14 cellular contexts compared by ENCODE assay signal in the genomic region with DNA sequence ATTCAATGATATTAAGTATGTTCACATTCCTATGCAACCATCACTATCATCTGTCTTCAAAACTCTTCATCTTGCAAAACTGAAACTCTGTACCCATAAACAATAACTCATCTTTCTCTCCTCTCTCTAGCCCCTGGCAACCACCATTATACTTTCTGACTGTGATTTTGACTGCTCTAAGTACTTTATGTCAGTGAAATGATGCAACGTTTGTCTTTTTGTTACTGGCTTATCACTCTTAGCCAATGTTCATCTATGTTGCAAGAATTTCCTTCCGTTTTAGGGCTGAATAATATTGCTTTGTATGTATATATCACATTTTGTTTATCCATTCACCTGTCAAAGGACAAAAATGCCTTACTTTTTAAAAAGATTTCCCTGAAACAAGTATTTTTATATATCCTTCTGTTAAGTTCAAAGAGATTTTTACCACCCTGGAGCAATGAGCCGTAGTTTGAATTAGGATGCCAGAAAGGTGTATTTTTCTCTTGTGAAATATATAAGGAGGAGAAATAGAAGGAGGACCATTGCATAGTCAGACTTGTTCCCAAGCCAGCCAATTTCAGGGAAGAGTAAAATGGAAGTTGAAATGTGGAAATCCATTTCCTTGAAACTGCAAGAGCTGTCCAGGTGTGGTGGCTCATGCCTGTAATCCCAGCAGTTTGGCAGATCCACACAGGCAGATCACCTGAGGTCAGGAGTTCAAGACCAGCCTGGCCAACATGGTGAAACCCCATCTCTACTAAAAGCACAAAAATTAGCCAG. TPM values are rescaled to one million over a fixed set of nuclear protein-coding genes. Genes with fewer than 3 reads are reported as not detected.
DNase-seq lines count a peak whose midpoint lies in the region; ATAC-seq, FAIRE-seq and TF ChIP-seq lines count a peak whose summit lies in the region.
"Had no signal": no experiment of that assay in that cellular context is flagged by ENCODE, and none has a peak within 500 bp of the region (broad histone marks: within the 10 kb centered on the region; RNA-seq: fewer than 3 reads in every experiment).

No MANE protein-coding gene starts in this region.

- ATAC-seq in aorta (ENCODE audit: low FRiP score), result no peak

- TF ChIP-seq POLR2A in GM12892 (IDR thresholded peaks at IDR 0.05; ENCODE audit: low read depth, low read length), result no peak

- H3K4me1 ChIP-seq in ACC112 (ENCODE audit: control insufficient read depth, insufficient read depth, low read length, unreplicated experiment), result peaks cover 5% of the 10 kb centered on the region
- no peaks in the 10 kb centered on the region for H3K4me1 ChIP-seq in aorta (ENCODE audit: control insufficient read depth in 1 of 2, insufficient read depth in 2 of 2, low read length in 2 of 2)

- H3K36me3 ChIP-seq in ACC112 (ENCODE audit: insufficient read depth, low read length) (no peaks in the 10 kb centered on the region), aorta (ENCODE audit: control insufficient read depth in 1 of 2, insufficient read depth in 2 of 2, low read length in 1 of 2) (no peaks in the 10 kb centered on the region)
- H3K36me3 ChIP-seq: SJSA1, vagina had no signal

- no peaks in the 10 kb centered on the region for H3K9me3 ChIP-seq in aorta (ENCODE audit: control insufficient read depth, low read length)
- H3K9me3 ChIP-seq: vagina had no signal

- H3K27me3 ChIP-seq in ACC112 (ENCODE audit: insufficient read depth, low read length), result no peaks in the 10 kb centered on the region
- H3K27me3 ChIP-seq in aorta (ENCODE audit: control insufficient read depth in 1 of 2, insufficient read depth in 2 of 2, low read length in 1 of 2), result no peaks in the 10 kb centered on the region
- H3K27me3 ChIP-seq: vagina had no signal

- intact Hi-C loops in aorta (cut with DNase I), result no loop called here

- peak overlapping the region; percentile 17; the same call in 1 of the 2 replicates for H3K27ac ChIP-seq in ACC112 (ENCODE audit: low read depth, low read length)
- no peak overlapping the region for H3K27ac ChIP-seq in aorta (ENCODE audit: low read depth in 1 of 2, low read length in 2 of 2)
- H3K27ac ChIP-seq: SJSA1, vagina had no signal

- H3K4me3 ChIP-seq in ACC112 (ENCODE audit: low read depth, low read length), result no peak overlapping the region
- no peak overlapping the region for H3K4me3 ChIP-seq in fibroblast of mammary gland (ENCODE audit: control insufficient read depth, low read depth, low read length)
- H3K4me3 ChIP-seq in aorta (ENCODE audit: low read length in 2 of 2), result no peak overlapping the region
- H3K4me3 ChIP-seq: lung, SJSA1, vagina had no signal

- TF ChIP-seq CTCF in fibroblast of mammary gland (conservative IDR thresholded peaks at IDR 0.05; ENCODE audit: control insufficient read depth, insufficient read depth, low read depth, low read length) (no peak), GM10266 (IDR thresholded peaks at IDR 0.05; ENCODE audit: control insufficient read depth, insufficient read depth, low read depth, missing control alignments) (no peak)

- no peak overlapping the region for H2AFZ ChIP-seq in ACC112 (ENCODE audit: low read length, unreplicated experiment)

- H3K79me2 ChIP-seq in ACC112 (ENCODE audit: control insufficient read depth, insufficient read depth, low read length, unreplicated experiment), result peaks cover 16% of the 10 kb centered on the region

- DNase-seq in GM12892 (ENCODE audit: insufficient read length) (no peak), SKM-1 treated with dmso at 0.1 percent for 144 hours (lab: John Stamatoyannopoulos, UW; ENCODE audit: unreplicated experiment) (peak; percentile 96), fibroblast of mammary gland (ENCODE audit: low read depth) (peak; percentile 25), NCI-H82 (lab: John Stamatoyannopoulos, UW) (no peak), GM10266 (ENCODE audit: extremely low spot score) (no peak), DMS 273 treated with DMSO at 0.1 percent for 48 hours (lab: John Stamatoyannopoulos, UW) (no peak), aorta (no peak)
- DNase-seq: caudate nucleus, COR-L47, NCI-H2171 treated with DMSO at 0.1 percent for 48 hours had no signal

- WGBS in aorta, 2 donors, result 77 to 80% methylated on average over 3 of the region's 3 CpGs

- FAIRE-seq in GM12892 (lab: Jason Lieb, UNC), result peak; percentile 42

RNA-seq across cellular contexts. Expression of a gene that starts 4.0 kb away (rescaled TPM):
- polyA plus RNA-seq in GM12892 (2012; ENCODE audit: missing spikeins), result 10.4 TPM
- total RNA-seq in aorta, result 10 to 100 TPM in 1 of 2 donors, 1 to 10 TPM in 1; 8.7 to 10.8 TPM
- polyA plus RNA-seq in aorta, result 1 to 10 TPM; 2.5 to 3.6 TPM

RNA-seq across cellular contexts. Expression of a gene that starts 5.5 kb away (rescaled TPM):
- 28.1 TPM for polyA plus RNA-seq in GM12892 (2012; ENCODE audit: missing spikeins)
- 10 to 100 TPM; 21.9 to 33.0 TPM for total RNA-seq in aorta
- polyA plus RNA-seq in aorta, result 10 to 100 TPM in 1 of 2 donors, 1 to 10 TPM in 1; 6.3 to 13.3 TPM

Comparison
In these comparisons a context has a peak if more than half of its experiments do, and no peak if none do; other contexts are left out.
1. DNase-seq: peak in SKM-1 treated with dmso at 0.1 percent for 144 hours (single experiment) and fibroblast of mammary gland (single experiment); none in GM12892 (single experiment), NCI-H82 (single experiment), GM10266 (single experiment), DMS 273 treated with DMSO at 0.1 percent for 48 hours (single experiment) and aorta (0 of 2).